ENCODE assay signal across 1 cellular context in the genomic region with DNA sequence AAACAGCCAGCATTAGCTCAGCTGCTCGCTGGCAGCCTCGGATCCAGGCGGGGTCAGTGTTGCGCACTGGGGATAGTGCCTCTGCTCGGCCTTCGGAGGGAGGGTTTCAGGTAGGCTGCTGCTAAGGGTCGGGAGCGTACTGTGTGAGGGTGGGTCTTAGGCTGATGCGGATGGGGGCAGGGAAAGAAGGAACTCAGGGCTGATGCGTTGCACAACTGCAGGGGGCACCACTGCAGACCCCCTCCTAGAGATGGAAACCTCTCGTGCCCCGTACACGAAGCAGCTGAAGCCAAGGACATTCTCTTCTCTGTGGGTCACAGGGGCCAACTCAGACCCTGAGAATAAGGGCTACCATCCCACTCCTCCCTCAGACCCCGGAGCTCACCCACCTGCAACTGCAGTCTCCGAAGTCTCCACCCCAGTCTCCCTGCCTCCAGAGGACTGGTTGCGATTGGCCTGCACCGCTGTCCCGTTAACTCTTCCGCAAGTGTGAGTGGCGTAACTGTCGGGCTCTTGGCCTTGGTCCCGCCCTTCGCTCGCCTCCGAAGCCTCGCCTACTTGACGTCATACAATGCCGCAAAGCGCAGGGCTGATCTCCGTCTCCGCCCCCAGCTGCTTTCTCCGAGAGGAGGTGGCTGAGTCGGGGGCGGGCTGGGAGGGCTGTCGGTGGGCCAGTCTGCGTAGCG.
TF ChIP-seq lines count a peak whose summit lies in the region.

A gene with protein sequence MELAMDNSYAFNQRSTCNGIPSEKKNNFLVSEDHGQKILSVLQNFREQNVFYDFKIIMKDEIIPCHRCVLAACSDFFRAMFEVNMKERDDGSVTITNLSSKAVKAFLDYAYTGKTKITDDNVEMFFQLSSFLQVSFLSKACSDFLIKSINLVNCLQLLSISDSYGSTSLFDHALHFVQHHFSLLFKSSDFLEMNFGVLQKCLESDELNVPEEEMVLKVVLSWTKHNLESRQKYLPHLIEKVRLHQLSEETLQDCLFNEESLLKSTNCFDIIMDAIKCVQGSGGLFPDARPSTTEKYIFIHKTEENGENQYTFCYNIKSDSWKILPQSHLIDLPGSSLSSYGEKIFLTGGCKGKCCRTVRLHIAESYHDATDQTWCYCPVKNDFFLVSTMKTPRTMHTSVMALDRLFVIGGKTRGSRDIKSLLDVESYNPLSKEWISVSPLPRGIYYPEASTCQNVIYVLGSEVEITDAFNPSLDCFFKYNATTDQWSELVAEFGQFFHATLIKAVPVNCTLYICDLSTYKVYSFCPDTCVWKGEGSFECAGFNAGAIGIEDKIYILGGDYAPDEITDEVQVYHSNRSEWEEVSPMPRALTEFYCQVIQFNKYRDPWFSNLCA (minus strand): TSS at position 425 of the 686 bp plus-strand sequence. CDS start 18,250 bp downstream, outside the sequence.

TF ChIP-seq in K562, 482 proteins besides CTCF, POLR2A, EP300 and RAD21 (continued from another document and continues in another):
- no peak for TF ChIP-seq THAP12 (CRISPR knock-in tag; IDR thresholded peaks at IDR 0.05)
- TF ChIP-seq, protein P1, sequence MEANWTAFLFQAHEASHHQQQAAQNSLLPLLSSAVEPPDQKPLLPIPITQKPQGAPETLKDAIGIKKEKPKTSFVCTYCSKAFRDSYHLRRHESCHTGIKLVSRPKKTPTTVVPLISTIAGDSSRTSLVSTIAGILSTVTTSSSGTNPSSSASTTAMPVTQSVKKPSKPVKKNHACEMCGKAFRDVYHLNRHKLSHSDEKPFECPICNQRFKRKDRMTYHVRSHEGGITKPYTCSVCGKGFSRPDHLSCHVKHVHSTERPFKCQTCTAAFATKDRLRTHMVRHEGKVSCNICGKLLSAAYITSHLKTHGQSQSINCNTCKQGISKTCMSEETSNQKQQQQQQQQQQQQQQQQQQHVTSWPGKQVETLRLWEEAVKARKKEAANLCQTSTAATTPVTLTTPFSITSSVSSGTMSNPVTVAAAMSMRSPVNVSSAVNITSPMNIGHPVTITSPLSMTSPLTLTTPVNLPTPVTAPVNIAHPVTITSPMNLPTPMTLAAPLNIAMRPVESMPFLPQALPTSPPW (CRISPR knock-in tag; IDR thresholded peaks at IDR 0.05): peak; percentile 76
- 0 out of 2 replicates have a peak, but pooled peaks have one; percentile 7 for TF ChIP-seq FOXJ2 (tag; IDR thresholded peaks at IDR 0.05)
- TF ChIP-seq, protein P2, sequence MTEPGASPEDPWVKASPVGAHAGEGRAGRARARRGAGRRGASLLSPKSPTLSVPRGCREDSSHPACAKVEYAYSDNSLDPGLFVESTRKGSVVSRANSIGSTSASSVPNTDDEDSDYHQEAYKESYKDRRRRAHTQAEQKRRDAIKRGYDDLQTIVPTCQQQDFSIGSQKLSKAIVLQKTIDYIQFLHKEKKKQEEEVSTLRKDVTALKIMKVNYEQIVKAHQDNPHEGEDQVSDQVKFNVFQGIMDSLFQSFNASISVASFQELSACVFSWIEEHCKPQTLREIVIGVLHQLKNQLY (CRISPR knock-in tag; conservative IDR thresholded peaks at IDR 0.05): no peak
- TF ChIP-seq EZH2 (IDR thresholded peaks at IDR 0.05; ENCODE audit: borderline replicate concordance, low read depth, low read length): no peak
- no peak; the same call in 1 of the 2 replicates for TF ChIP-seq ZSCAN29 (IDR thresholded peaks at IDR 0.05)
- TF ChIP-seq, protein P3, sequence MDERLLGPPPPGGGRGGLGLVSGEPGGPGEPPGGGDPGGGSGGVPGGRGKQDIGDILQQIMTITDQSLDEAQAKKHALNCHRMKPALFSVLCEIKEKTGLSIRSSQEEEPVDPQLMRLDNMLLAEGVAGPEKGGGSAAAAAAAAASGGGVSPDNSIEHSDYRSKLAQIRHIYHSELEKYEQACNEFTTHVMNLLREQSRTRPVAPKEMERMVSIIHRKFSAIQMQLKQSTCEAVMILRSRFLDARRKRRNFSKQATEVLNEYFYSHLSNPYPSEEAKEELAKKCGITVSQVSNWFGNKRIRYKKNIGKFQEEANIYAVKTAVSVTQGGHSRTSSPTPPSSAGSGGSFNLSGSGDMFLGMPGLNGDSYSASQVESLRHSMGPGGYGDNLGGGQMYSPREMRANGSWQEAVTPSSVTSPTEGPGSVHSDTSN (CRISPR knock-in tag; IDR thresholded peaks at IDR 0.05; ENCODE audit: low read depth): peak; percentile 75
- TF ChIP-seq, protein P3 (tag; conservative IDR thresholded peaks at IDR 0.05; ENCODE audit: low read depth): peak; percentile 97
- TF ChIP-seq SETDB1 (IDR thresholded peaks at IDR 0.05; ENCODE audit: low read length): no peak
- TF ChIP-seq, protein P4, sequence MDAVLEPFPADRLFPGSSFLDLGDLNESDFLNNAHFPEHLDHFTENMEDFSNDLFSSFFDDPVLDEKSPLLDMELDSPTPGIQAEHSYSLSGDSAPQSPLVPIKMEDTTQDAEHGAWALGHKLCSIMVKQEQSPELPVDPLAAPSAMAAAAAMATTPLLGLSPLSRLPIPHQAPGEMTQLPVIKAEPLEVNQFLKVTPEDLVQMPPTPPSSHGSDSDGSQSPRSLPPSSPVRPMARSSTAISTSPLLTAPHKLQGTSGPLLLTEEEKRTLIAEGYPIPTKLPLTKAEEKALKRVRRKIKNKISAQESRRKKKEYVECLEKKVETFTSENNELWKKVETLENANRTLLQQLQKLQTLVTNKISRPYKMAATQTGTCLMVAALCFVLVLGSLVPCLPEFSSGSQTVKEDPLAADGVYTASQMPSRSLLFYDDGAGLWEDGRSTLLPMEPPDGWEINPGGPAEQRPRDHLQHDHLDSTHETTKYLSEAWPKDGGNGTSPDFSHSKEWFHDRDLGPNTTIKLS (IDR thresholded peaks at IDR 0.05; ENCODE audit: borderline replicate concordance, low read depth): peak; percentile 37; the same call in 1 of the 2 replicates
- peak; percentile 44; the same call in 1 of the 2 replicates for TF ChIP-seq SOX6 (IDR thresholded peaks at IDR 0.05)
- TF ChIP-seq, protein P5, sequence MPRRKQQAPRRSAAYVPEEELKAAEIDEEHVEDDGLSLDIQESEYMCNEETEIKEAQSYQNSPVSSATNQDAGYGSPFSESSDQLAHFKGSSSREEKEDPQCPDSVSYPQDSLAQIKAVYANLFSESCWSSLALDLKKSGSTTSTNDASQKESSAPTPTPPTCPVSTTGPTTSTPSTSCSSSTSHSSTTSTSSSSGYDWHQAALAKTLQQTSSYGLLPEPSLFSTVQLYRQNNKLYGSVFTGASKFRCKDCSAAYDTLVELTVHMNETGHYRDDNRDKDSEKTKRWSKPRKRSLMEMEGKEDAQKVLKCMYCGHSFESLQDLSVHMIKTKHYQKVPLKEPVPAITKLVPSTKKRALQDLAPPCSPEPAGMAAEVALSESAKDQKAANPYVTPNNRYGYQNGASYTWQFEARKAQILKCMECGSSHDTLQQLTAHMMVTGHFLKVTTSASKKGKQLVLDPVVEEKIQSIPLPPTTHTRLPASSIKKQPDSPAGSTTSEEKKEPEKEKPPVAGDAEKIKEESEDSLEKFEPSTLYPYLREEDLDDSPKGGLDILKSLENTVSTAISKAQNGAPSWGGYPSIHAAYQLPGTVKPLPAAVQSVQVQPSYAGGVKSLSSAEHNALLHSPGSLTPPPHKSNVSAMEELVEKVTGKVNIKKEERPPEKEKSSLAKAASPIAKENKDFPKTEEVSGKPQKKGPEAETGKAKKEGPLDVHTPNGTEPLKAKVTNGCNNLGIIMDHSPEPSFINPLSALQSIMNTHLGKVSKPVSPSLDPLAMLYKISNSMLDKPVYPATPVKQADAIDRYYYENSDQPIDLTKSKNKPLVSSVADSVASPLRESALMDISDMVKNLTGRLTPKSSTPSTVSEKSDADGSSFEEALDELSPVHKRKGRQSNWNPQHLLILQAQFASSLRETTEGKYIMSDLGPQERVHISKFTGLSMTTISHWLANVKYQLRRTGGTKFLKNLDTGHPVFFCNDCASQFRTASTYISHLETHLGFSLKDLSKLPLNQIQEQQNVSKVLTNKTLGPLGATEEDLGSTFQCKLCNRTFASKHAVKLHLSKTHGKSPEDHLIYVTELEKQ (CRISPR knock-in tag; IDR thresholded peaks at IDR 0.05): no peak
- TF ChIP-seq FOXK1 (CRISPR knock-in tag; IDR thresholded peaks at IDR 0.05; ENCODE audit: borderline replicate concordance): peak; percentile 20; the same call in 1 of the 2 replicates
- 0 out of 2 replicates have a peak, but pooled peaks have one; percentile 68 for TF ChIP-seq ZFP91 (CRISPR knock-in tag; IDR thresholded peaks at IDR 0.05)
- TF ChIP-seq, protein P6, sequence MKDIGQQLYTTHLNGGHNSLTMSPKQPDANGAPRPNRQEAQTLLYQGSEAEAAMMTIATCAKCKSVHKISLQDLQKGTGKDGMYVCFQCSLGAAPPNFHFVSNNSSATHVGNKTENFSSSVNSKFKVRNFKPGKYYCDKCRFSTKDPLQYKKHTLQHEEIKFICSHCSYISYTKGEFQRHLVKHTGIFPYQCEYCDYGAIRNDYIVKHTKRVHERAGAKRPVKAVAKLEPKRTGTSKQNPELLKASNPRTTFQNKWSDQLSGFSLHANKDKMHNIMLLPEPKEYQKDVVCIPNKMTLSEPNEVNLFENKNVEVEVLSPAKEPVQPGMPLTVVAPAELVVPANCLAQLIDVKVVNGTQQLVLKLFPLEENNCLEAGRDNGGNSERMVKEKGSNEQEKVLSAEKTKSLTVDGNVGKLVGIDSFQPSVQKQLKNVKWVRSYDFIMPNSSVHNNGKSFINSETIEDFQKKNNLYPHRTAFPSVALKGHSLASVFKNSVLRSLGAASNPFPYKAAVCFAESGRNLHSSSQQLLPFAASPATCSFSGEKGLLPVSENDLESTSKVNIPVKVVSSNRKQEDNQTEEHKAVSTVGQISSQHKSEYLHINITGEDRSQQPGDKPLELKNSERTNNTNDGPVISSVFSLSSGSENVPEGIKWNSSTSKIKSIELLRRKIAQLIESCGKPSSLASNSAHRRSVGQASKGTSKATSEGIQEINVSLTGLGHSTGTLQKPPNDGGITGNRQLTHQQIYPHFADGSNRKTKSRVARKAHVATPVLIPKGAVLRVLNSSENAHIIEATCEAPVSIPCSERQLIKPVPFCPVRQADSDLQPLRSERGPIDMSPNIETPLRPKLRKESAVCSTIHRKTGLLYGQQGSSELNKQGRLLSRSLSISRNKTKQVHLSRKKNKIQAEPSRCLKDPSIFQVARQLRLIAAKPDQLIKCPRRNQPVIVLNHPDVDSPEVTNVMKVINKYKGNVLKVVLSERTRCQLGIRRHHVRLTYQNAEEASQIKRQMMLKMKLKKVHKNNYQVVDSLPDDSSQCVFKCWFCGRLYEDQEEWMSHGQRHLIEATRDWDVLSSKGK (CRISPR knock-in tag; IDR thresholded peaks at IDR 0.05): no peak
- TF ChIP-seq HDAC1 (IDR thresholded peaks at IDR 0.05): peak in 1 of 2 experiments; percentile 71; a peak in 2 of 4 replicates
- TF ChIP-seq PHF20 (IDR thresholded peaks at IDR 0.05; ENCODE audit: partially characterized antibody): peak; percentile 24
- TF ChIP-seq, protein P7, sequence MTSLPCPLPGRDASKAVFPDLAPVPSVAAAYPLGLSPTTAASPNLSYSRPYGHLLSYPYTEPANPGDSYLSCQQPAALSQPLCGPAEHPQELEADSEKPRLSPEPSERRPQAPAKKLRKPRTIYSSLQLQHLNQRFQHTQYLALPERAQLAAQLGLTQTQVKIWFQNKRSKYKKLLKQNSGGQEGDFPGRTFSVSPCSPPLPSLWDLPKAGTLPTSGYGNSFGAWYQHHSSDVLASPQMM (CRISPR knock-in tag; IDR thresholded peaks at IDR 0.05): no peak
- TF ChIP-seq, protein P8, sequence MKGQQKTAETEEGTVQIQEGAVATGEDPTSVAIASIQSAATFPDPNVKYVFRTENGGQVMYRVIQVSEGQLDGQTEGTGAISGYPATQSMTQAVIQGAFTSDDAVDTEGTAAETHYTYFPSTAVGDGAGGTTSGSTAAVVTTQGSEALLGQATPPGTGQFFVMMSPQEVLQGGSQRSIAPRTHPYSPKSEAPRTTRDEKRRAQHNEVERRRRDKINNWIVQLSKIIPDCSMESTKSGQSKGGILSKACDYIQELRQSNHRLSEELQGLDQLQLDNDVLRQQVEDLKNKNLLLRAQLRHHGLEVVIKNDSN (CRISPR knock-in tag; IDR thresholded peaks at IDR 0.05): 0 out of 2 replicates have a peak, but pooled peaks have one; percentile 27
- no peak for TF ChIP-seq HEY1 (CRISPR knock-in tag; IDR thresholded peaks at IDR 0.05; ENCODE audit: borderline replicate concordance)
- TF ChIP-seq, protein P9, sequence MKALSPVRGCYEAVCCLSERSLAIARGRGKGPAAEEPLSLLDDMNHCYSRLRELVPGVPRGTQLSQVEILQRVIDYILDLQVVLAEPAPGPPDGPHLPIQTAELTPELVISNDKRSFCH (CRISPR knock-in tag; IDR thresholded peaks at IDR 0.05): no peak
- TF ChIP-seq, protein P9 (tag; IDR thresholded peaks at IDR 0.05): 0 out of 2 replicates have a peak, but pooled peaks have one; percentile 27
- no peak for TF ChIP-seq ZFPM2 (CRISPR knock-in tag; IDR thresholded peaks at IDR 0.05)
- TF ChIP-seq HNRNPK (IDR thresholded peaks at IDR 0.05; ENCODE audit: low read depth, low read length, poor library complexity, severe bottlenecking): no peak
- TF ChIP-seq ATF7 (IDR thresholded peaks at IDR 0.05): peak; percentile 96
- TF ChIP-seq NR2C2 (CRISPR knock-in tag; IDR thresholded peaks at IDR 0.05): 0 out of 2 replicates have a peak, but pooled peaks have one; percentile 76
- no peak; the same call in 1 of the 2 replicates for TF ChIP-seq NR2C2 (tag; IDR thresholded peaks at IDR 0.05)
